In the genomic region with DNA sequence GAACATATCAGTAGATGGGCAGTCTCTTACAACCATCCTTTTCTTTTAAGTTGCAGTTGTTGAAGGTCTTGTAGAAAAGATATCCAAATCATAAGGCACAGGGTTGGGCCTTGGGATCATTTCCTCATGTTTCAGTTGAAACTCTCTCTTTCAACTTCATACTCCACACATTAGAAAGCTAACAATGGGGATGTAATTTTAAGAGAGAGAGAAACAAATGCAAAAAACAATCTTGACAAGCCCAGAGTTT, we compare ENCODE assay signal across 1 cellular context.
TF ChIP-seq lines count a peak whose summit lies in the region.

No MANE protein-coding gene starts in this region.

TF ChIP-seq in H1, 55 proteins besides CTCF, POLR2A, EP300 and RAD21:
- TF ChIP-seq CBX8 (IDR thresholded peaks at IDR 0.05; ENCODE audit: borderline replicate concordance, low read depth, low read length), result no peak
- TF ChIP-seq, protein P1, sequence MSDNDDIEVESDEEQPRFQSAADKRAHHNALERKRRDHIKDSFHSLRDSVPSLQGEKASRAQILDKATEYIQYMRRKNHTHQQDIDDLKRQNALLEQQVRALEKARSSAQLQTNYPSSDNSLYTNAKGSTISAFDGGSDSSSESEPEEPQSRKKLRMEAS (IDR thresholded peaks at IDR 0.05), result no peak
- TF ChIP-seq KDM5A (IDR thresholded peaks at IDR 0.05; ENCODE audit: low read length), result no peak
- no peak for TF ChIP-seq SIRT6 (IDR thresholded peaks at IDR 0.05; ENCODE audit: low read length)
- no peak for TF ChIP-seq TAF1 (IDR thresholded peaks at IDR 0.05; ENCODE audit: low read depth, low read length)
- no peak for TF ChIP-seq JUND (IDR thresholded peaks at IDR 0.05; ENCODE audit: low read length)
